In the genomic region with DNA sequence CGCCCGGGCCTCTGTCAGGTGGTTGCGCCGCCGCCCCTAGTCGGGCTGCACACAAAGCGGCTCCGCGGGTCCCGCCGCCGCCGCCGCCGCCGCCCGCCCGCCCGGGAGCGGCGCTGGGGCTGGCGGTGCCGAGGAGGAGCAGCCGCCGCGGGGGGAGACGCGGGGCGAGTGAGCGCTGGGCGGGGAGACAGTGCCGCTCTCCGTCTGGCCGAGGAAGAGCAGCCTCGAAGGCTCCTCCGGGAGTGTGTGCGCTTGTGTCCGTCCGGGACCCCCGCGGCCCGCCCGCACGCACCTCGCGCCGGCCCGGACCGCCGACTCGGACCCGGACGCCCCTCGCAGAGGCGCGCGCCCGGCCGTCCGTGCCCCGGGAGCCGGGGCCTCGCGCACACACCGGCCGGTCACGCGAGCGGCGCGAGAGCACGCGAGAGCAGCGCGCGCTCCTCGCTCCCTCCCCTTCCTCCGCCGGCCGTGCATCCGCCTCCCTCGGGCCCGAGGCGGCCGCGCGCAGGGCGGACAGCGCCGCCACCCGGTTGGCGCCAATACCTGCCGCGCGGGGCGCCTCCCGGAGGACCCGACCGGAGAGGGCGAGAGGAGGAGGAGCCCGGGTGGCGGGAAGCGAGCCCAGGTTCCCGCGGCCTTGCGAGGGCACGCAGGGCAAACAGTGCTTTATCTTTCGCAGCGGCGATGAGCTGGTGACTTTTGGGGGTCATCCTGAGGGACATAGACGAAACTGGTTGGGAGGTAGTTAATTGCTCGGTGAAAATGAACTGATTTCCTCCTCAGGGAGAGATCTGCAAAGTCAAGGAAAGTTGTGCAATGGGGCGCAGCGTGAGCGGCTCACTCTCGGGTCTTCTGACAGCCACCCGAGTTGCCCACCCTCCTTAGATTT, we compare ENCODE assay signal across 8 cellular contexts. TPM values are rescaled to one million over a fixed set of nuclear protein-coding genes. Genes with fewer than 3 reads are reported as not detected.
DNase-seq lines count a peak whose midpoint lies in the region; ATAC-seq and TF ChIP-seq lines count a peak whose summit lies in the region.

A gene with protein sequence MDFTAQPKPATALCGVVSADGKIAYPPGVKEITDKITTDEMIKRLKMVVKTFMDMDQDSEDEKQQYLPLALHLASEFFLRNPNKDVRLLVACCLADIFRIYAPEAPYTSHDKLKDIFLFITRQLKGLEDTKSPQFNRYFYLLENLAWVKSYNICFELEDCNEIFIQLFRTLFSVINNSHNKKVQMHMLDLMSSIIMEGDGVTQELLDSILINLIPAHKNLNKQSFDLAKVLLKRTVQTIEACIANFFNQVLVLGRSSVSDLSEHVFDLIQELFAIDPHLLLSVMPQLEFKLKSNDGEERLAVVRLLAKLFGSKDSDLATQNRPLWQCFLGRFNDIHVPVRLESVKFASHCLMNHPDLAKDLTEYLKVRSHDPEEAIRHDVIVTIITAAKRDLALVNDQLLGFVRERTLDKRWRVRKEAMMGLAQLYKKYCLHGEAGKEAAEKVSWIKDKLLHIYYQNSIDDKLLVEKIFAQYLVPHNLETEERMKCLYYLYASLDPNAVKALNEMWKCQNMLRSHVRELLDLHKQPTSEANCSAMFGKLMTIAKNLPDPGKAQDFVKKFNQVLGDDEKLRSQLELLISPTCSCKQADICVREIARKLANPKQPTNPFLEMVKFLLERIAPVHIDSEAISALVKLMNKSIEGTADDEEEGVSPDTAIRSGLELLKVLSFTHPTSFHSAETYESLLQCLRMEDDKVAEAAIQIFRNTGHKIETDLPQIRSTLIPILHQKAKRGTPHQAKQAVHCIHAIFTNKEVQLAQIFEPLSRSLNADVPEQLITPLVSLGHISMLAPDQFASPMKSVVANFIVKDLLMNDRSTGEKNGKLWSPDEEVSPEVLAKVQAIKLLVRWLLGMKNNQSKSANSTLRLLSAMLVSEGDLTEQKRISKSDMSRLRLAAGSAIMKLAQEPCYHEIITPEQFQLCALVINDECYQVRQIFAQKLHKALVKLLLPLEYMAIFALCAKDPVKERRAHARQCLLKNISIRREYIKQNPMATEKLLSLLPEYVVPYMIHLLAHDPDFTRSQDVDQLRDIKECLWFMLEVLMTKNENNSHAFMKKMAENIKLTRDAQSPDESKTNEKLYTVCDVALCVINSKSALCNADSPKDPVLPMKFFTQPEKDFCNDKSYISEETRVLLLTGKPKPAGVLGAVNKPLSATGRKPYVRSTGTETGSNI (N-terminal part only) (minus strand): TSS at position 423 of the 889 bp plus-strand sequence. CDS start 1,334 bp downstream, outside the sequence.

- no peaks in the 10 kb centered on the region for H3K9me3 Mint-ChIP-seq in CD4-positive, alpha-beta T cell
- H3K9me3 Mint-ChIP-seq in activated CD8-positive, alpha-beta T cell treated with anti-CD3 and anti-CD28 coated beads for 36 hours = no peaks in the 10 kb centered on the region

- H3K4me3 ChIP-seq in lung = peak within 1 kb of the TSS; percentile 86

- H3K4me3 Mint-ChIP-seq in CD4-positive, alpha-beta T cell = peak within 1 kb of the TSS; percentile 86
- H3K4me3 Mint-ChIP-seq in activated CD8-positive, alpha-beta T cell treated with anti-CD3 and anti-CD28 coated beads for 36 hours = peak within 1 kb of the TSS; percentile 80

- peaks cover 34% of the 10 kb centered on the region for H3K4me1 Mint-ChIP-seq in CD4-positive, alpha-beta T cell (ENCODE audit: low read depth)
- H3K4me1 Mint-ChIP-seq in activated CD8-positive, alpha-beta T cell treated with anti-CD3 and anti-CD28 coated beads for 36 hours (ENCODE audit: low read depth) = peaks cover 30% of the 10 kb centered on the region

- 0 to 1% methylated on average over 81 to 117 of the region's 117 CpGs for WGBS in lung, 2 donors

- H3K4me1 ChIP-seq in lung (ENCODE audit: control insufficient read depth in 2 of 2, insufficient read depth in 2 of 2, low read length in 2 of 2) = peaks cover 3 to 4% of the 10 kb centered on the region in 2 donors

- POLR2A ChIA-PET in CD4-positive, alpha-beta T cell (lab: Charles Lee) = interaction anchor here (0.7 to 1.4 kb wide), 12 partner anchors 13 to 519 kb away, joined by 3 to 5 read pairs (median 3); a partner anchor contains a TSS
- POLR2A ChIA-PET in activated CD8-positive, alpha-beta T cell treated with anti-CD3 and anti-CD28 coated beads for 36 hours (lab: Charles Lee) = interaction anchor here (0.7 to 2.1 kb wide), 10 partner anchors 9 to 339 kb away, joined by 3 to 11 read pairs (median 3); a partner anchor contains a TSS

- peak; percentile 76 to 92 (median 84) for DNase-seq in CD4-positive, alpha-beta T cell
- peak; percentile 91 for DNase-seq in HK-2 (ENCODE audit: unreplicated experiment)
- peak; percentile 70 for DNase-seq in NCI-H82 treated with DMSO at 0.1 percent for 48 hours (lab: John Stamatoyannopoulos, UW; ENCODE audit: unreplicated experiment)
- peak; percentile 90 for DNase-seq in activated CD8-positive, alpha-beta T cell treated with anti-CD3 and anti-CD28 coated beads for 36 hours
- peak; percentile 91 for DNase-seq in ecto neural progenitor cell (ENCODE audit: low spot score)
- peak; percentile 86 for DNase-seq in lung (ENCODE audit: low spot score)
- DNase-seq in stimulated activated CD4-positive, alpha-beta T cell treated with anti-CD3 and anti-CD28 coated beads, TNF-alpha, amount 100 ng/mL, for 4 hours (ENCODE audit: low read depth in 3 of 3) = peak; percentile 74 to 81 (median 78)

- no peaks in the 10 kb centered on the region for H3K27me3 Mint-ChIP-seq in CD4-positive, alpha-beta T cell
- no peaks in the 10 kb centered on the region for H3K27me3 Mint-ChIP-seq in activated CD8-positive, alpha-beta T cell treated with anti-CD3 and anti-CD28 coated beads for 36 hours

- H3K9me3 ChIP-seq in CD4-positive, alpha-beta T cell (ENCODE audit: control insufficient read depth, low read length) = no peaks in the 10 kb centered on the region
- no peaks in the 10 kb centered on the region for H3K9me3 ChIP-seq in lung (ENCODE audit: control insufficient read depth in 2 of 2, insufficient read depth in 1 of 2, low read length in 1 of 2)

- H3K36me3 ChIP-seq in lung (ENCODE audit: control insufficient read depth in 2 of 2, insufficient read depth in 2 of 2, low read length in 2 of 2) = peaks cover 8 to 10% of the 10 kb centered on the region in 2 donors

- intact Hi-C loops in CD4-positive, alpha-beta T cell (cut with DNase I, micrococcal nuclease) = loop anchor here (1.0 to 5.0 kb wide), 9 partner anchors 80 to 625 kb away; a partner anchor contains a TSS
- intact Hi-C loops in activated CD8-positive, alpha-beta T cell treated with anti-CD3 and anti-CD28 coated beads for 36 hours (cut with micrococcal nuclease) = loop anchor here (5.0 to 10.0 kb wide), 3 partner anchors 73 to 513 kb away; a partner anchor contains a TSS

- CTCF ChIA-PET in CD4-positive, alpha-beta T cell (lab: Charles Lee) = interaction anchor here (0.6 to 2.2 kb wide), 13 partner anchors 13 to 519 kb away, joined by 3 to 6 read pairs (median 4); a partner anchor contains a TSS
- CTCF ChIA-PET in activated CD8-positive, alpha-beta T cell treated with anti-CD3 and anti-CD28 coated beads for 36 hours (lab: Charles Lee) = interaction anchor here (0.7 to 1.6 kb wide), 28 partner anchors 9 to 340 kb away, joined by 3 to 8 read pairs (median 3); a partner anchor contains a TSS

- no peaks in the 10 kb centered on the region for H3K27me3 ChIP-seq in CD4-positive, alpha-beta T cell (ENCODE audit: control insufficient read depth, insufficient read depth, low read length)
- H3K27me3 ChIP-seq in lung (ENCODE audit: control insufficient read depth, insufficient read depth) = no peaks in the 10 kb centered on the region

- peak within 1 kb of the TSS; percentile 93 for H3K27ac Mint-ChIP-seq in CD4-positive, alpha-beta T cell
- H3K27ac Mint-ChIP-seq in activated CD8-positive, alpha-beta T cell treated with anti-CD3 and anti-CD28 coated beads for 36 hours = peak within 1 kb of the TSS; percentile 98

- peaks cover 36% of the 10 kb centered on the region for H3K36me3 Mint-ChIP-seq in CD4-positive, alpha-beta T cell (ENCODE audit: low read depth)
- H3K36me3 Mint-ChIP-seq in activated CD8-positive, alpha-beta T cell treated with anti-CD3 and anti-CD28 coated beads for 36 hours (ENCODE audit: low read depth) = peaks cover 29% of the 10 kb centered on the region

- peak; percentile 85 for ATAC-seq in CD4-positive, alpha-beta T cell (ENCODE audit: poor library complexity)
- ATAC-seq in GM19452 (IDR thresholded peaks at IDR 0.05; ENCODE audit: unreplicated experiment) = peak; percentile 83
- peak; percentile 91 for ATAC-seq in activated CD8-positive, alpha-beta T cell treated with anti-CD3 and anti-CD28 coated beads for 36 hours
- peak; percentile 93 for ATAC-seq in lung (ENCODE audit: insufficient read depth, low FRiP score)

- H3K27ac ChIP-seq in CD4-positive, alpha-beta T cell (ENCODE audit: low read depth, low read length) = peak within 1 kb of the TSS; percentile 92
- H3K27ac ChIP-seq in lung (ENCODE audit: low read depth in 1 of 2, low read length in 1 of 2) = peak within 1 kb of the TSS; percentile 96

- TF ChIP-seq CTCF in CD4-positive, alpha-beta T cell (IDR thresholded peaks at IDR 0.05) = peak; percentile 73
- TF ChIP-seq CTCF in activated CD8-positive, alpha-beta T cell treated with anti-CD3 and anti-CD28 coated beads for 36 hours (IDR thresholded peaks at IDR 0.05) = peak; percentile 70
- TF ChIP-seq CTCF in lung (IDR thresholded peaks at IDR 0.05; ENCODE audit: control extremely low read depth, extremely low read depth) = peak; percentile 84

RNA-seq across cellular contexts. Expression of the gene that starts here (rescaled TPM):
- 10 to 100 TPM; 80.0 to 80.6 TPM for total RNA-seq in CD4-positive, alpha-beta T cell
- total RNA-seq in activated CD8-positive, alpha-beta T cell treated with anti-CD3 and anti-CD28 coated beads for 36 hours = 100 to 1,000 TPM; 105 to 106 TPM
- total RNA-seq in lung = 100 to 1,000 TPM in 1 of 2 donors, 10 to 100 TPM in 1; 62.3 to 121 TPM
- polyA plus RNA-seq in lung = 10 to 100 TPM; 21.2 to 22.4 TPM

Comparison
In these comparisons a context has a peak if more than half of its experiments do, and no peak if none do; other contexts are left out.
1. Peak in every context shown above with its lines: DNase-seq, ATAC-seq, H3K4me3 ChIP-seq and H3K27ac ChIP-seq.